8 cellular contexts compared by ENCODE assay signal in the genomic region with DNA sequence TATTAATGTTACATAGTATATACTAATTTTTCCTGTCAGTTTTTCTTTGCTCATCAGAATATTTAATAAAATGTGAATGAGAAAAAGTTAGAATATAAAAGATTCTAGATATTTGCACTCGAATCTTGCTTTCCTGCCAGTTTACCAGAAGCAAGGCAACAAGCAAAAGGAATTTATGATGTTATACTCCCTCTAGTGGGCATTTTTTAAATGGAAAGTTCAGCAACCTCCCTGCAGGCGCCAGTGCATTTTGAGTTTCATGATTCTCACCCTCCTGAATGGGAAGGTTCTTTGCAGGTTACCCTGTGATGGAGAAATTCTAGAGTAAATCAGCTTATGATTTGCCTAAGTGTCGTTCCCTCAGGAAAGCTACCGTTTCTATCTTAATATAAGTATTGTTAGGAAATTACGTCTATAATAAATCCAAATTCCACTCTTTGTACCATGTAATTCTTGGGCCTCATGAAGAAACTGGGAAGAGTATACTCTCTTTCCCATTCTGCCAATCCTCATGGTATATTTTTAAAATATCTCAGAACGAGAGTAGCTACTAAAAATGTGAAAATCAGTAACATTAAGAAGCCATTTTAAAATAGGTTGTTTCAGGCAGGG.
DNase-seq lines count a peak whose midpoint lies in the region; ATAC-seq and TF ChIP-seq lines count a peak whose summit lies in the region.

No MANE protein-coding gene starts in this region.

- peaks cover 14% of the 10 kb centered on the region for H3K4me1 ChIP-seq in suprapubic skin

- H3K27me3 ChIP-seq in suprapubic skin, result no peaks in the 10 kb centered on the region

- peak; percentile 73 for DNase-seq in DMS114 treated with DMSO at 0.1 percent for 48 hours (lab: John Stamatoyannopoulos, UW; ENCODE audit: unreplicated experiment)
- peak; percentile 70 for DNase-seq in NCI-H345 (lab: John Stamatoyannopoulos, UW)
- peak; percentile 60 for DNase-seq in amniotic epithelial cell (ENCODE audit: low read depth)
- DNase-seq in iPS-NIHi11 (ENCODE audit: low spot score), result peak; percentile 42
- no peak for DNase-seq in suprapubic skin (ENCODE audit: low spot score in 2 of 2)
- DNase-seq in activated CD4-positive, alpha-beta T cell treated with anti-CD3 and anti-CD28 coated beads, Interleukin-2, amount 50 U/mL, for 4 hours, result no peak

- peak; percentile 58 to 87 for TF ChIP-seq CTCF in suprapubic skin (IDR thresholded peaks at IDR 0.05)

- TF ChIP-seq EP300 in suprapubic skin (IDR thresholded peaks at IDR 0.05), result no peak

- WGBS in suprapubic skin, result 21% methylated on average over 6 of the region's 6 CpGs

- no peaks in the 10 kb centered on the region for H3K36me3 ChIP-seq in suprapubic skin

- peak; percentile 82 for ATAC-seq in GM19438 (IDR thresholded peaks at IDR 0.05; ENCODE audit: low read depth, unreplicated experiment)
- ATAC-seq in HG03439 (IDR thresholded peaks at IDR 0.05; ENCODE audit: unreplicated experiment), result peak; percentile 77

- H3K9me3 ChIP-seq in suprapubic skin, result no peaks in the 10 kb centered on the region

- no peak for TF ChIP-seq POLR2A in suprapubic skin (IDR thresholded peaks at IDR 0.05)

- no peak overlapping the region for H3K27ac ChIP-seq in suprapubic skin

- H3K4me3 ChIP-seq in suprapubic skin, result no peak overlapping the region

Comparison
In these comparisons a context has a peak if more than half of its experiments do, and no peak if none do; other contexts are left out.
1. DNase-seq: peak in DMS114 treated with DMSO at 0.1 percent for 48 hours (single experiment), NCI-H345 (single experiment), amniotic epithelial cell (single experiment) and iPS-NIHi11 (single experiment); none in suprapubic skin (0 of 2) and activated CD4-positive, alpha-beta T cell treated with anti-CD3 and anti-CD28 coated beads, Interleukin-2, amount 50 U/mL, for 4 hours (0 of 2).